ENCODE assay signal across 9 cellular contexts in the genomic region with DNA sequence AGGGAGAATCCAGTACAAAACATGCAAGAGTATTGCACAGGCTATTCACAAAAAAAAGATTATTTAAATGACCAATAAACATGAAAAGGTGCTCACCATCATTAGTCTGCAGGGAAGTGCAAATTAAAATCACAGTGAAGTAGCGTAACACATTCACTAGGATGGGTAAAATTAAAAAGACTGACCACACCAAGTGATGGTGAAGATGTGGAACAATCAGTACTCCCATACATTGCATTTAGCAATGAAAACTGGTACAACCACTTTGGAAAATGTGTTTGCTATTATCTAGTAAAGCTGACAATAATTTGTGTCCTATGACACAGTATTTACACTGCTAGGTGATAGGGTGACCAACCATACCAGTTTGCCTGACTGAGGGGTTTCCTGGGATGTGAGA. TPM values are rescaled to one million over a fixed set of nuclear protein-coding genes. Genes with fewer than 3 reads are reported as not detected.
"Had no signal": no experiment of that assay in that cellular context is flagged by ENCODE, and none has a peak within 500 bp of the region (broad histone marks: within the 10 kb centered on the region; RNA-seq: fewer than 3 reads in every experiment).

No MANE protein-coding gene starts in this region.

- H3K27ac ChIP-seq: HL-60, KMS-11 had no signal

- ATAC-seq: HepG2 had no signal

- DNase-seq: IMR-90, KBM-7, KG1 had no signal

- H3K9ac ChIP-seq: KMS-11 had no signal

- H3K4me2 ChIP-seq: KMS-11 had no signal

- FAIRE-seq: HepG2, HTR-8/SVneo had no signal

RNA-seq across cellular contexts. Expression of a gene that starts 26.4 kb away (rescaled TPM):
- total RNA-seq: HepG2 had no signal
- polyA plus RNA-seq: HepG2 had no signal

RNA-seq across cellular contexts. Expression of a gene that starts 34.0 kb away (rescaled TPM):
- total RNA-seq: HepG2, HT1080, IMR-90 had no signal
- polyA plus RNA-seq: IgD-negative memory B cell, IMR-90 had no signal

RNA-seq across cellular contexts. Expression of a gene that starts 45.5 kb away (rescaled TPM):
- total RNA-seq: HT1080 had no signal
- polyA plus RNA-seq: IgD-negative memory B cell had no signal

RNA-seq across cellular contexts. Expression of a gene that starts 51.5 kb away (rescaled TPM):
- total RNA-seq: HepG2, HT1080 had no signal
- polyA plus RNA-seq: HepG2, IgD-negative memory B cell had no signal
